ENCODE assay signal across 8 cellular contexts in the genomic region with DNA sequence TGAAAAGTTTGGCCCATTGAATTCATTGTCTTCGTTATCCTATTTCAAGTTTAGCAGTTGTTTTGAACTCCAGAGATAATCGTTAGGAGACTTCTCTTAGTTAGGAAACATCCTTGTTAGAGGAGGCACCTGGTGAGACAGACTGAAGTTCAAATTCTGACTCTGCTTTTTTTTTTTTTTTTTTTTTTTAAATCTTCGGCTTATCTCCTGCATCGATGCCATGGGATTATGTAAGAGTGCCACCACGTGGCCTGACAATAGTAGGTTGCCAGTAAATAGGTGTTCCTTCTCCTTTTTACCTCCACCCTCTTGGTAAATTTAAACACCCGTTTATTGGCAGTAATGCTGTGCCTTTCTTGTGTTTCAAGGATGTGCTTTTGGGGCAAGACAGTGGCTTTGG.
A peak's percentile ranks its signal among the peaks of the same experiment; 100 is the strongest.
DNase-seq lines count a peak whose midpoint lies in the region; ATAC-seq and TF ChIP-seq lines count a peak whose summit lies in the region.

No MANE protein-coding gene starts in this region.

- H3K4me1 ChIP-seq in suprapubic skin (no peaks in the 10 kb centered on the region), psoas muscle (no peaks in the 10 kb centered on the region)

- H3K27ac ChIP-seq in dorsolateral prefrontal cortex = no peak overlapping the region
- H3K27ac ChIP-seq in suprapubic skin = no peak overlapping the region
- no peak overlapping the region for H3K27ac ChIP-seq in psoas muscle

- DNase-seq in AG10803 (ENCODE audit: low read depth) (peak; percentile 30), GM13977 (ENCODE audit: low spot score) (peak; percentile 57), NCI-H82 (lab: John Stamatoyannopoulos, UW) (peak; percentile 66), dorsolateral prefrontal cortex (peak in 2 of 10 donors; percentile 48 to 57), retinal pigment epithelial cell (ENCODE audit: low read depth) (no peak), suprapubic skin (ENCODE audit: low spot score in 2 of 2) (no peak), psoas muscle (no peak)

- in situ Hi-C loops in GM13977 (cut with MboI; ENCODE audit: low pct_unique_long_range_greater_than_20kb, low sequenced_read_pairs, unreplicated experiment) = loop anchor here (5.0 kb wide), 1 partner anchor 236 kb away; no protein-coding TSS in a partner anchor

- H3K36me3 ChIP-seq in suprapubic skin (no peaks in the 10 kb centered on the region), psoas muscle (ENCODE audit: insufficient read depth in 1 of 2, low read depth in 1 of 2) (no peaks in the 10 kb centered on the region)

- H3K27me3 ChIP-seq in dorsolateral prefrontal cortex (peaks cover 0 to 6% (median 0%) of the 10 kb centered on the region in 45 donors), suprapubic skin (no peaks in the 10 kb centered on the region), psoas muscle (ENCODE audit: insufficient read depth in 3 of 3, low read length in 2 of 3) (no peaks in the 10 kb centered on the region)

- no peaks in the 10 kb centered on the region for H3K9me3 ChIP-seq in suprapubic skin
- no peaks in the 10 kb centered on the region for H3K9me3 ChIP-seq in psoas muscle

- intact Hi-C loops in dorsolateral prefrontal cortex (cut with DNase I) = no loop called here
- intact Hi-C loops in psoas muscle (cut with DNase I) = loop anchor here in 1 of 2 donors (2.0 kb wide), 1 partner anchor 238 kb away; no protein-coding TSS in a partner anchor

- TF ChIP-seq CTCF in AG10803 (conservative IDR thresholded peaks at IDR 0.05; ENCODE audit: low read length) (peak; percentile 24), GM13977 (IDR thresholded peaks at IDR 0.05; ENCODE audit: extremely low read depth, insufficient read depth, missing control alignments) (peak; percentile 56), dorsolateral prefrontal cortex (IDR thresholded peaks at IDR 0.05 in 54 of 56, conservative IDR thresholded peaks at IDR 0.05 in 2 of 56; ENCODE audit: low read depth in 1 of 56, partially characterized antibody in 56 of 56) (peak in 29 of 56 donors; percentile 6 to 56 (median 27)), retinal pigment epithelial cell (conservative IDR thresholded peaks at IDR 0.05; ENCODE audit: low read depth, low read length) (peak; percentile 36), suprapubic skin (IDR thresholded peaks at IDR 0.05) (no peak), psoas muscle (IDR thresholded peaks at IDR 0.05) (no peak)

- H3K4me3 ChIP-seq in AG10803 (ENCODE audit: low read length) (no peak overlapping the region), dorsolateral prefrontal cortex (no peak overlapping the region), retinal pigment epithelial cell (ENCODE audit: low read length) (no peak overlapping the region), suprapubic skin (no peak overlapping the region), psoas muscle (no peak overlapping the region)

- 32% methylated on average over 6 of the region's 6 CpGs for WGBS in suprapubic skin
- WGBS in psoas muscle, 3 donors = 41 to 48% (median 45%) methylated on average over 6 of the region's 6 CpGs

- ATAC-seq in HG02610 (IDR thresholded peaks at IDR 0.05; ENCODE audit: unreplicated experiment) (no peak), psoas muscle (no peak)

- TF ChIP-seq EP300 in suprapubic skin (IDR thresholded peaks at IDR 0.05) = no peak

- no peak for TF ChIP-seq POLR2A in suprapubic skin (IDR thresholded peaks at IDR 0.05)

Comparison
In these comparisons a context has a peak if more than half of its experiments do, and no peak if none do; other contexts are left out.
1. DNase-seq: peak in AG10803 (single experiment), GM13977 (single experiment) and NCI-H82 (single experiment); none in retinal pigment epithelial cell (single experiment), suprapubic skin (0 of 2) and psoas muscle (0 of 2).
2. CTCF ChIP-seq: peak in AG10803 (single experiment), GM13977 (single experiment), dorsolateral prefrontal cortex (29 of 56) and retinal pigment epithelial cell (single experiment); none in suprapubic skin (0 of 2) and psoas muscle (single experiment).